ENCODE assay signal across 1 cellular context in the genomic region with DNA sequence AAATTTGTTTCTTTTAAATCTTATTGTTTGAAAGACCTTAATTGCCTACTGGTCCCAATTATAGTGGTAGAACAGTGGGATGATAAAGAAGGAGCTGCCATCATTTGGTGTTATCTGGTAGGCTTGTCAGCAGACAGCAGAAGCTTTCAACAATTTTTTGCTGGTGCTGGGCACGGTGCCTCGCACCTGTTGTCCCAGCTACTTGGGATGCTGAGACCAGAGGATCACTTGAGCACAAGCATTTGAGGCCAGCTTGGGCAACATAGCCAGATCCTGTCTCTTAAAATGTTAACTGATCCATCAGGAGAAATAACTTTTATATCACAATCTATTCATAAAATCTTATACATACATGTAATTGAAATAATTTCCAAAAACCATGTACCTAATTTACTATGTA.
TF ChIP-seq lines count a peak whose summit lies in the region.

No MANE protein-coding gene starts in this region.

TF ChIP-seq in HepG2, 621 proteins besides CTCF, POLR2A, EP300 and RAD21:
- TF ChIP-seq, protein P1, sequence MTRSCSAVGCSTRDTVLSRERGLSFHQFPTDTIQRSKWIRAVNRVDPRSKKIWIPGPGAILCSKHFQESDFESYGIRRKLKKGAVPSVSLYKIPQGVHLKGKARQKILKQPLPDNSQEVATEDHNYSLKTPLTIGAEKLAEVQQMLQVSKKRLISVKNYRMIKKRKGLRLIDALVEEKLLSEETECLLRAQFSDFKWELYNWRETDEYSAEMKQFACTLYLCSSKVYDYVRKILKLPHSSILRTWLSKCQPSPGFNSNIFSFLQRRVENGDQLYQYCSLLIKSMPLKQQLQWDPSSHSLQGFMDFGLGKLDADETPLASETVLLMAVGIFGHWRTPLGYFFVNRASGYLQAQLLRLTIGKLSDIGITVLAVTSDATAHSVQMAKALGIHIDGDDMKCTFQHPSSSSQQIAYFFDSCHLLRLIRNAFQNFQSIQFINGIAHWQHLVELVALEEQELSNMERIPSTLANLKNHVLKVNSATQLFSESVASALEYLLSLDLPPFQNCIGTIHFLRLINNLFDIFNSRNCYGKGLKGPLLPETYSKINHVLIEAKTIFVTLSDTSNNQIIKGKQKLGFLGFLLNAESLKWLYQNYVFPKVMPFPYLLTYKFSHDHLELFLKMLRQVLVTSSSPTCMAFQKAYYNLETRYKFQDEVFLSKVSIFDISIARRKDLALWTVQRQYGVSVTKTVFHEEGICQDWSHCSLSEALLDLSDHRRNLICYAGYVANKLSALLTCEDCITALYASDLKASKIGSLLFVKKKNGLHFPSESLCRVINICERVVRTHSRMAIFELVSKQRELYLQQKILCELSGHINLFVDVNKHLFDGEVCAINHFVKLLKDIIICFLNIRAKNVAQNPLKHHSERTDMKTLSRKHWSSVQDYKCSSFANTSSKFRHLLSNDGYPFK (CRISPR knock-in tag; IDR thresholded peaks at IDR 0.05; ENCODE audit: borderline replicate concordance) = no peak
- TF ChIP-seq, protein P2, sequence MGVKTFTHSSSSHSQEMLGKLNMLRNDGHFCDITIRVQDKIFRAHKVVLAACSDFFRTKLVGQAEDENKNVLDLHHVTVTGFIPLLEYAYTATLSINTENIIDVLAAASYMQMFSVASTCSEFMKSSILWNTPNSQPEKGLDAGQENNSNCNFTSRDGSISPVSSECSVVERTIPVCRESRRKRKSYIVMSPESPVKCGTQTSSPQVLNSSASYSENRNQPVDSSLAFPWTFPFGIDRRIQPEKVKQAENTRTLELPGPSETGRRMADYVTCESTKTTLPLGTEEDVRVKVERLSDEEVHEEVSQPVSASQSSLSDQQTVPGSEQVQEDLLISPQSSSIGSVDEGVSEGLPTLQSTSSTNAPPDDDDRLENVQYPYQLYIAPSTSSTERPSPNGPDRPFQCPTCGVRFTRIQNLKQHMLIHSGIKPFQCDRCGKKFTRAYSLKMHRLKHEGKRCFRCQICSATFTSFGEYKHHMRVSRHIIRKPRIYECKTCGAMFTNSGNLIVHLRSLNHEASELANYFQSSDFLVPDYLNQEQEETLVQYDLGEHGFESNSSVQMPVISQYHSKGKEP (CRISPR knock-in tag; IDR thresholded peaks at IDR 0.05) = no peak
- TF ChIP-seq, protein P3, sequence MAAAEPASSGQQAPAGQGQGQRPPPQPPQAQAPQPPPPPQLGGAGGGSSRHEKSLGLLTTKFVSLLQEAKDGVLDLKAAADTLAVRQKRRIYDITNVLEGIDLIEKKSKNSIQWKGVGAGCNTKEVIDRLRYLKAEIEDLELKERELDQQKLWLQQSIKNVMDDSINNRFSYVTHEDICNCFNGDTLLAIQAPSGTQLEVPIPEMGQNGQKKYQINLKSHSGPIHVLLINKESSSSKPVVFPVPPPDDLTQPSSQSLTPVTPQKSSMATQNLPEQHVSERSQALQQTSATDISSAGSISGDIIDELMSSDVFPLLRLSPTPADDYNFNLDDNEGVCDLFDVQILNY (CRISPR knock-in tag; conservative IDR thresholded peaks at IDR 0.05) = no peak
- TF ChIP-seq, protein P4, sequence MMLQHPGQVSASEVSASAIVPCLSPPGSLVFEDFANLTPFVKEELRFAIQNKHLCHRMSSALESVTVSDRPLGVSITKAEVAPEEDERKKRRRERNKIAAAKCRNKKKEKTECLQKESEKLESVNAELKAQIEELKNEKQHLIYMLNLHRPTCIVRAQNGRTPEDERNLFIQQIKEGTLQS (CRISPR knock-in tag; IDR thresholded peaks at IDR 0.05) = no peak
- TF ChIP-seq, protein P5, sequence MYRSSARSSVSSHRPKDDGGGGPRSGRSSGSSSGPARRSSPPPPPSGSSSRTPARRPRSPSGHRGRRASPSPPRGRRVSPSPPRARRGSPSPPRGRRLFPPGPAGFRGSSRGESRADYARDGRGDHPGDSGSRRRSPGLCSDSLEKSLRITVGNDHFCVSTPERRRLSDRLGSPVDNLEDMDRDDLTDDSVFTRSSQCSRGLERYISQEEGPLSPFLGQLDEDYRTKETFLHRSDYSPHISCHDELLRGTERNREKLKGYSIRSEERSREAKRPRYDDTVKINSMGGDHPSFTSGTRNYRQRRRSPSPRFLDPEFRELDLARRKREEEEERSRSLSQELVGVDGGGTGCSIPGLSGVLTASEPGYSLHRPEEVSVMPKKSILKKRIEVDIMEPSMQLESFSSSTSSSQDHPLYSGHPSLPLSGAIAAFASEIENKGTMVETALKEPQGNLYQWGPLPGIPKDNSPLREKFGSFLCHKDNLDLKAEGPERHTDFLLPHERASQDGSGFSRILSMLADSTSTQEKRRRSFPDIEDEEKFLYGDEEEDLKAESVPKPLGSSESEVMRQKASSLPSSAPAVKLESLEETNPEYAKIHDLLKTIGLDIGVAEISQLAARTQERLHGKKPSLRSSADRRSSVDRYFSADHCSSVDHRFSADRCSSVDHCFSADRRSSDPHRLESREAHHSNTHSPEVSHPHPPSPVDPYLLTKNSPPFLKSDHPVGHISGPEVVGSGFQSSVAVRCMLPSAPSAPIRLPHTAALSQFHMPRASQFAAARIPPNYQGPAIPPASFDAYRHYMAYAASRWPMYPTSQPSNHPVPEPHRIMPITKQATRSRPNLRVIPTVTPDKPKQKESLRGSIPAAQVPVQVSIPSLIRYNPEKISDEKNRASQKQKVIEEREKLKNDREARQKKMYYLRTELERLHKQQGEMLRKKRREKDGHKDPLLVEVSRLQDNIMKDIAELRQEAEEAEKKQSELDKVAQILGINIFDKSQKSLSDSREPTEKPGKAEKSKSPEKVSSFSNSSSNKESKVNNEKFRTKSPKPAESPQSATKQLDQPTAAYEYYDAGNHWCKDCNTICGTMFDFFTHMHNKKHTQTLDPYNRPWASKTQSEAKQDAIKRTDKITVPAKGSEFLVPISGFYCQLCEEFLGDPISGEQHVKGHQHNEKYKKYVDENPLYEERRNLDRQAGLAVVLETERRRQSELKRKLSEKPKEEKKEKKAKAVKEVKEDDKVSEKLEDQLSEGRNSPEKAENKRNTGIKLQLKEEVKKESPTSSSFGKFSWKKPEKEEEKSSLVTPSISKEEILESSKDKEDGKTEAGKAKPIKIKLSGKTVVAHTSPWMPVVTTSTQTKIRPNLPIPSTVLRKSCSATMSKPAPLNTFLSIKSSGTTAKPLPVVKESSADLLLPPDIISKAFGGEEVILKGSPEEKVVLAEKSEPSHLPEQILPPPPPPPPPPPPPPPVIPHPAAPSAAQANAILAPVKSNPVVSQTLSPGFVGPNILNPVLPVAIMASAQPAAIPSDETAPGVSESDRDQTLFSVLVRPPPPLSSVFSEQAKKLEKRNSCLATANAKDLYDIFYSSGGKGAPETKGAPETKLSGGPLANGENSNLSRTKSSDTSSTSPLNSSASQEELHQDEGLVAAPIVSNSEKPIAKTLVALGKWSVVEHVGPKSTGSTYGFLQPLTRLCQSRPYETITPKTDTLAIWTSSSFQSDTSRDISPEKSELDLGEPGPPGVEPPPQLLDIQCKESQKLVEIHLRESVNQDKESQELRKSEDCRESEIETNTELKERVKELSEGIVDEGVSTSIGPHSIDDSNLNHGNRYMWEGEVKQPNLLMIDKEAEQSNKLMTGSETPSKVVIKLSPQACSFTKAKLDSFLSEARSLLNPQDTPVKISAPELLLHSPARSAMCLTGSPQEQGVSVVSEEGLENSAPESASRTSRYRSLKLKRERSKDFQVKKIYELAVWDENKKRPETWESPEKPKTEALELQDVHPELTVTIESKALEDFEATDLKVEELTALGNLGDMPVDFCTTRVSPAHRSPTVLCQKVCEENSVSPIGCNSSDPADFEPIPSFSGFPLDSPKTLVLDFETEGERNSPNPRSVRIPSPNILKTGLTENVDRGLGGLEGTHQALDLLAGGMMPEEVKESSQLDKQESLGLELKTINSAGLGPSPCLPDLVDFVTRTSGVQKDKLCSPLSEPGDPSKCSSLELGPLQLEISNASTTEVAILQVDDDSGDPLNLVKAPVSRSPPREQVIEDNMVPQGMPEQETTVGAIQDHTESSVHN (CRISPR knock-in tag; IDR thresholded peaks at IDR 0.05) = no peak
- TF ChIP-seq, protein P6, sequence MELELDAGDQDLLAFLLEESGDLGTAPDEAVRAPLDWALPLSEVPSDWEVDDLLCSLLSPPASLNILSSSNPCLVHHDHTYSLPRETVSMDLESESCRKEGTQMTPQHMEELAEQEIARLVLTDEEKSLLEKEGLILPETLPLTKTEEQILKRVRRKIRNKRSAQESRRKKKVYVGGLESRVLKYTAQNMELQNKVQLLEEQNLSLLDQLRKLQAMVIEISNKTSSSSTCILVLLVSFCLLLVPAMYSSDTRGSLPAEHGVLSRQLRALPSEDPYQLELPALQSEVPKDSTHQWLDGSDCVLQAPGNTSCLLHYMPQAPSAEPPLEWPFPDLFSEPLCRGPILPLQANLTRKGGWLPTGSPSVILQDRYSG (CRISPR knock-in tag; IDR thresholded peaks at IDR 0.05) = no peak
TF ChIP-seq in HepG2: peak in this region for 0.
